36 cellular contexts compared by ENCODE assay signal in genomic region chr3:135178566-135178965, GRCh38.
"Had no signal": no experiment of that assay in that cellular context is flagged by ENCODE, and none has a peak within 500 bp of the region (broad histone marks: within the 10 kb centered on the region; RNA-seq: fewer than 3 reads in every experiment).

No MANE protein-coding gene starts in this region.

- H3K27ac Mint-ChIP-seq: activated naive CD4-positive, alpha-beta T cell treated with anti-CD3 and anti-CD28 coated beads for 36 hours; activated naive CD4-positive, alpha-beta T cell treated with anti-CD3 and anti-CD28 coated beads, Interleukin-2, amount 10 ng/mL, durations not matched to agents 7 days and 5 days; activated naive CD4-positive, alpha-beta T cell treated with anti-CD3 and anti-CD28 coated beads, Interleukin-2, amount 50 U/mL, for 24 hours; activated naive CD4-positive, alpha-beta T cell treated with anti-CD3 and anti-CD28 coated beads, Interleukin-2, amount 50 U/mL, for 72 hours; activated naive CD8-positive, alpha-beta T cell; activated naive CD8-positive, alpha-beta T cell treated with anti-CD3 and anti-CD28 coated beads for 36 hours; activated naive CD8-positive, alpha-beta T cell treated with anti-CD3 and anti-CD28 coated beads, Interleukin-2, amount 10 ng/mL, durations not matched to agents 7 days and 5 days; activated naive CD8-positive, alpha-beta T cell treated with anti-CD3 and anti-CD28 coated beads, Interleukin-2, amount 50 U/mL, for 24 hours; activated T-cell treated with anti-CD3 and anti-CD28 coated beads, Interleukin-2, amount 50 U/mL, for 72 hours; activated T-helper 1 cell treated with anti-CD3 and anti-CD28 coated beads, Interleukin-12 subunit alpha, Interleukin-12 subunit beta, Interleukin-2, Interleukin-4 antibody, amounts not matched to agents 30 ng/mL and 10 ng/mL and 1 ng/mL, durations not matched to agents 14 hours and 24 hours and 36 hours; activated T-helper 17 cell treated with anti-CD3 and anti-CD28 coated beads, Interleukin-2, amount 50 U/mL, for 72 hours; activated T-helper 2 cell treated with anti-CD3 and anti-CD28 coated beads, Interferon-gamma antibody, Interleukin-2, Interleukin-4, amounts not matched to agents 10 μg/mL and 5 μg/mL and 100 μg/mL, durations not matched to agents 14 hours and 24 hours and 36 hours; brain had no signal

- DNase-seq: activated effector memory CD4-positive, alpha-beta T cell treated with anti-CD3 and anti-CD28 coated beads, Interleukin-2, amount 50 U/mL, for 16 hours; activated effector memory CD4-positive, alpha-beta T cell treated with Interleukin-2 at 50 U/mL for 16 hours; activated gamma-delta T cell; activated gamma-delta T cell treated with Interleukin-2 at 50 U/mL for 16 hours; activated naive CD4-positive, alpha-beta T cell; activated naive CD4-positive, alpha-beta T cell treated with anti-CD3 and anti-CD28 coated beads for 36 hours; activated naive CD4-positive, alpha-beta T cell treated with anti-CD3 and anti-CD28 coated beads, Interleukin-2, amount 10 ng/mL, durations not matched to agents 7 days and 5 days; activated naive CD4-positive, alpha-beta T cell treated with anti-CD3 and anti-CD28 coated beads, Interleukin-2, amount 50 U/mL, for 16 hours; activated naive CD4-positive, alpha-beta T cell treated with Interleukin-2 at 50 U/mL for 16 hours; activated naive CD8-positive, alpha-beta T cell treated with anti-CD3 and anti-CD28 coated beads for 36 hours; activated naive CD8-positive, alpha-beta T cell treated with anti-CD3 and anti-CD28 coated beads, Interleukin-2, amount 10 ng/mL, durations not matched to agents 7 days and 5 days; activated naive CD8-positive, alpha-beta T cell treated with anti-CD3 and anti-CD28 coated beads, Interleukin-2, amount 50 U/mL, for 24 hours; activated T-cell treated with anti-CD3 and anti-CD28 coated beads, Interleukin-2, amount 50 U/mL, for 4 hours; activated T-cell treated with anti-CD3 and anti-CD28 coated beads, Interleukin-2, amount 50 U/mL, for 48 hours; activated T-cell treated with anti-CD3 and anti-CD28 coated beads, Interleukin-2, amount 50 U/mL, for 72 hours; adrenal gland; amniotic stem cell; amygdala; anterior cingulate cortex; aorta; body of pancreas; brain microvascular endothelial cell; caudate nucleus; central memory CD4-positive, alpha-beta T cell; cerebellar nuclear complex had no signal

- H3K9me3 Mint-ChIP-seq: activated T-cell treated with anti-CD3 and anti-CD28 coated beads, Interleukin-2, amount 50 U/mL, for 4 hours; activated T-helper 1 cell treated with anti-CD3 and anti-CD28 coated beads, Interleukin-12 subunit alpha, Interleukin-12 subunit beta, Interleukin-2, Interleukin-4 antibody, amounts not matched to agents 30 ng/mL and 10 ng/mL and 1 ng/mL, durations not matched to agents 14 hours and 24 hours and 36 hours; activated T-helper 2 cell treated with anti-CD3 and anti-CD28 coated beads, Interferon-gamma antibody, Interleukin-2, Interleukin-4, amounts not matched to agents 10 μg/mL and 5 μg/mL and 100 μg/mL, durations not matched to agents 14 hours and 24 hours and 36 hours; brain had no signal

- H3K9me3 ChIP-seq: adrenal gland, ascending aorta, body of pancreas, breast epithelium had no signal

- H3K27ac ChIP-seq: adrenal gland, ascending aorta, body of pancreas, brain microvascular endothelial cell, breast epithelium, cardiac muscle cell had no signal

- H3K36me3 Mint-ChIP-seq: activated naive CD4-positive, alpha-beta T cell treated with anti-CD3 and anti-CD28 coated beads, Interleukin-2, amount 10 ng/mL, durations not matched to agents 7 days and 5 days; activated naive CD4-positive, alpha-beta T cell treated with anti-CD3 and anti-CD28 coated beads, Interleukin-2, amount 50 U/mL, for 24 hours; activated naive CD8-positive, alpha-beta T cell; activated naive CD8-positive, alpha-beta T cell treated with anti-CD3 and anti-CD28 coated beads for 36 hours; activated naive CD8-positive, alpha-beta T cell treated with anti-CD3 and anti-CD28 coated beads, Interleukin-2, amount 10 ng/mL, durations not matched to agents 7 days and 5 days had no signal

- H3K27me3 ChIP-seq: adrenal gland, ascending aorta, body of pancreas, brain microvascular endothelial cell, breast epithelium had no signal

- H3K36me3 ChIP-seq: adrenal gland, ascending aorta, brain microvascular endothelial cell, breast epithelium, cardiac muscle cell had no signal

- H3K4me1 Mint-ChIP-seq: activated naive CD4-positive, alpha-beta T cell treated with anti-CD3 and anti-CD28 coated beads, Interleukin-2, amount 10 ng/mL, durations not matched to agents 7 days and 5 days; activated naive CD4-positive, alpha-beta T cell treated with anti-CD3 and anti-CD28 coated beads, Interleukin-2, amount 50 U/mL, for 24 hours; activated naive CD8-positive, alpha-beta T cell treated with anti-CD3 and anti-CD28 coated beads for 36 hours; activated naive CD8-positive, alpha-beta T cell treated with anti-CD3 and anti-CD28 coated beads, Interleukin-2, amount 10 ng/mL, durations not matched to agents 7 days and 5 days; activated naive CD8-positive, alpha-beta T cell treated with anti-CD3 and anti-CD28 coated beads, Interleukin-2, amount 50 U/mL, for 24 hours; activated T-helper 17 cell treated with anti-CD3 and anti-CD28 coated beads, Interleukin-2, amount 50 U/mL, for 72 hours; central memory CD8-positive, alpha-beta T cell had no signal

- H3K4me3 Mint-ChIP-seq: activated naive CD4-positive, alpha-beta T cell treated with anti-CD3 and anti-CD28 coated beads for 36 hours; activated naive CD4-positive, alpha-beta T cell treated with anti-CD3 and anti-CD28 coated beads, Interleukin-2, amount 10 ng/mL, durations not matched to agents 7 days and 5 days; activated naive CD4-positive, alpha-beta T cell treated with anti-CD3 and anti-CD28 coated beads, Interleukin-2, amount 50 U/mL, for 24 hours; activated naive CD8-positive, alpha-beta T cell; activated naive CD8-positive, alpha-beta T cell treated with anti-CD3 and anti-CD28 coated beads for 36 hours; activated naive CD8-positive, alpha-beta T cell treated with anti-CD3 and anti-CD28 coated beads, Interleukin-2, amount 10 ng/mL, durations not matched to agents 7 days and 5 days; activated naive CD8-positive, alpha-beta T cell treated with anti-CD3 and anti-CD28 coated beads, Interleukin-2, amount 50 U/mL, for 24 hours; activated T-cell treated with anti-CD3 and anti-CD28 coated beads, Interleukin-2, amount 50 U/mL, for 4 hours; activated T-cell treated with anti-CD3 and anti-CD28 coated beads, Interleukin-2, amount 50 U/mL, for 72 hours; activated T-helper 1 cell treated with anti-CD3 and anti-CD28 coated beads, Interleukin-12 subunit alpha, Interleukin-12 subunit beta, Interleukin-2, Interleukin-4 antibody, amounts not matched to agents 30 ng/mL and 10 ng/mL and 1 ng/mL, durations not matched to agents 14 hours and 24 hours and 36 hours; activated T-helper 17 cell treated with anti-CD3 and anti-CD28 coated beads, Interleukin-2, amount 50 U/mL, for 72 hours; brain; central memory CD8-positive, alpha-beta T cell had no signal

- H3K27me3 Mint-ChIP-seq: activated naive CD4-positive, alpha-beta T cell treated with anti-CD3 and anti-CD28 coated beads, Interleukin-2, amount 10 ng/mL, durations not matched to agents 7 days and 5 days; activated naive CD4-positive, alpha-beta T cell treated with anti-CD3 and anti-CD28 coated beads, Interleukin-2, amount 50 U/mL, for 24 hours; activated naive CD8-positive, alpha-beta T cell treated with anti-CD3 and anti-CD28 coated beads for 36 hours; activated naive CD8-positive, alpha-beta T cell treated with anti-CD3 and anti-CD28 coated beads, Interleukin-2, amount 10 ng/mL, durations not matched to agents 7 days and 5 days; activated naive CD8-positive, alpha-beta T cell treated with anti-CD3 and anti-CD28 coated beads, Interleukin-2, amount 50 U/mL, for 24 hours; activated T-helper 17 cell treated with anti-CD3 and anti-CD28 coated beads, Interleukin-2, amount 50 U/mL, for 72 hours; central memory CD8-positive, alpha-beta T cell had no signal

- ATAC-seq: activated naive CD4-positive, alpha-beta T cell treated with anti-CD3 and anti-CD28 coated beads, Interleukin-2, amount 50 U/mL, for 72 hours; activated naive CD8-positive, alpha-beta T cell treated with anti-CD3 and anti-CD28 coated beads, Interleukin-2, amount 50 U/mL, for 24 hours; activated T-cell treated with anti-CD3 and anti-CD28 coated beads, Interleukin-2, amount 50 U/mL, for 4 hours; activated T-cell treated with anti-CD3 and anti-CD28 coated beads, Interleukin-2, amount 50 U/mL, for 72 hours; activated T-helper 17 cell treated with anti-CD3 and anti-CD28 coated beads, Interleukin-2, amount 50 U/mL, for 72 hours; body of pancreas had no signal

- H3K4me3 ChIP-seq: adrenal gland, ascending aorta, body of pancreas, breast epithelium, cardiac muscle cell had no signal

- H3K4me1 ChIP-seq: adrenal gland, ascending aorta, body of pancreas, breast epithelium had no signal
